21 cellular contexts compared by ENCODE assay signal in genomic region chr5:3845249-3845648, GRCh38.
"Had no signal": no experiment of that assay in that cellular context is flagged by ENCODE, and none has a peak within 500 bp of the region (broad histone marks: within the 10 kb centered on the region; RNA-seq: fewer than 3 reads in every experiment).

No MANE protein-coding gene starts in this region.

- H3K9me3 ChIP-seq: adrenal gland, suprapubic skin, transverse colon had no signal

- H3K9me3 Mint-ChIP-seq: activated CD4-positive, alpha-beta memory T cell treated with anti-CD3 and anti-CD28 coated beads for 36 hours; stimulated activated naive CD8-positive, alpha-beta T cell treated with anti-CD3 and anti-CD28 coated beads, Interleukin-15, amount 100 ng/mL, for 72 hours had no signal

- ATAC-seq: activated naive CD4-positive, alpha-beta T cell treated with anti-CD3 and anti-CD28 coated beads, Interleukin-2, amount 50 U/mL, for 72 hours; effector memory CD8-positive, alpha-beta T cell; left lung; stimulated activated naive CD8-positive, alpha-beta T cell treated with anti-CD3 and anti-CD28 coated beads, Interleukin-15, amount 100 ng/mL, for 72 hours had no signal

- H3K27ac ChIP-seq: adrenal gland, epithelial cell of prostate, left lung, suprapubic skin, transverse colon had no signal

- H3K27ac Mint-ChIP-seq: activated B cell treated with CpG ODN at 0.5 μM for 24 hours; activated CD4-positive, alpha-beta memory T cell treated with anti-CD3 and anti-CD28 coated beads for 36 hours; activated naive CD4-positive, alpha-beta T cell treated with anti-CD3 and anti-CD28 coated beads, Interleukin-2, amount 50 U/mL, for 72 hours; activated T-helper 1 cell treated with anti-CD3 and anti-CD28 coated beads, Interleukin-12 subunit alpha, Interleukin-12 subunit beta, Interleukin-2, Interleukin-4 antibody, amounts not matched to agents 30 ng/mL and 10 ng/mL and 1 ng/mL, durations not matched to agents 14 hours and 24 hours and 36 hours; effector memory CD8-positive, alpha-beta T cell; nephron progenitor cell had no signal

- H3K4me1 ChIP-seq: adrenal gland, left lung, suprapubic skin, transverse colon had no signal

- H3K36me3 Mint-ChIP-seq: activated CD4-positive, alpha-beta memory T cell treated with anti-CD3 and anti-CD28 coated beads for 36 hours; activated naive CD4-positive, alpha-beta T cell treated with anti-CD3 and anti-CD28 coated beads, Interleukin-2, amount 50 U/mL, for 72 hours had no signal

- H3K4me3 Mint-ChIP-seq: activated B cell treated with CpG ODN at 0.5 μM for 24 hours; activated CD4-positive, alpha-beta memory T cell treated with anti-CD3 and anti-CD28 coated beads for 36 hours; activated T-helper 1 cell treated with anti-CD3 and anti-CD28 coated beads, Interleukin-12 subunit alpha, Interleukin-12 subunit beta, Interleukin-2, Interleukin-4 antibody, amounts not matched to agents 30 ng/mL and 10 ng/mL and 1 ng/mL, durations not matched to agents 14 hours and 24 hours and 36 hours; effector memory CD8-positive, alpha-beta T cell; nephron progenitor cell; stimulated activated naive CD8-positive, alpha-beta T cell treated with anti-CD3 and anti-CD28 coated beads, Interleukin-15, amount 100 ng/mL, for 72 hours had no signal

- H3K36me3 ChIP-seq: adrenal gland, left lung, suprapubic skin, transverse colon had no signal

- DNase-seq: activated B cell treated with CpG ODN at 0.5 μM for 24 hours; activated CD4-positive, alpha-beta memory T cell treated with anti-CD3 and anti-CD28 coated beads for 36 hours; activated CD4-positive, alpha-beta T cell treated with anti-CD3 and anti-CD28 coated beads for 4 hours; activated gamma-delta T cell treated with Interleukin-2 at 50 U/mL for 16 hours; activated T-cell treated with anti-CD3 and anti-CD28 coated beads for 4 hours; adrenal gland; effector memory CD8-positive, alpha-beta T cell; hypothalamus; left lung; nephron progenitor cell; occipital lobe; posterior cingulate gyrus; retina; stimulated activated naive CD8-positive, alpha-beta T cell treated with anti-CD3 and anti-CD28 coated beads, Interleukin-15, amount 100 ng/mL, for 72 hours; transverse colon had no signal

- H3K4me3 ChIP-seq: adrenal gland, left lung, suprapubic skin, transverse colon had no signal

- H3K27me3 ChIP-seq: adrenal gland, left lung, suprapubic skin, transverse colon had no signal

- FAIRE-seq: frontal cortex, keratinocyte had no signal

- H3K4me1 Mint-ChIP-seq: activated B cell treated with CpG ODN at 0.5 μM for 24 hours; stimulated activated naive CD8-positive, alpha-beta T cell treated with anti-CD3 and anti-CD28 coated beads, Interleukin-15, amount 100 ng/mL, for 72 hours had no signal

- H3K27me3 Mint-ChIP-seq: activated B cell treated with CpG ODN at 0.5 μM for 24 hours; activated CD4-positive, alpha-beta memory T cell treated with anti-CD3 and anti-CD28 coated beads for 36 hours; effector memory CD8-positive, alpha-beta T cell; stimulated activated naive CD8-positive, alpha-beta T cell treated with anti-CD3 and anti-CD28 coated beads, Interleukin-15, amount 100 ng/mL, for 72 hours had no signal
